Comparison of ENCODE assay signal across 9 cellular contexts in the genomic region with DNA sequence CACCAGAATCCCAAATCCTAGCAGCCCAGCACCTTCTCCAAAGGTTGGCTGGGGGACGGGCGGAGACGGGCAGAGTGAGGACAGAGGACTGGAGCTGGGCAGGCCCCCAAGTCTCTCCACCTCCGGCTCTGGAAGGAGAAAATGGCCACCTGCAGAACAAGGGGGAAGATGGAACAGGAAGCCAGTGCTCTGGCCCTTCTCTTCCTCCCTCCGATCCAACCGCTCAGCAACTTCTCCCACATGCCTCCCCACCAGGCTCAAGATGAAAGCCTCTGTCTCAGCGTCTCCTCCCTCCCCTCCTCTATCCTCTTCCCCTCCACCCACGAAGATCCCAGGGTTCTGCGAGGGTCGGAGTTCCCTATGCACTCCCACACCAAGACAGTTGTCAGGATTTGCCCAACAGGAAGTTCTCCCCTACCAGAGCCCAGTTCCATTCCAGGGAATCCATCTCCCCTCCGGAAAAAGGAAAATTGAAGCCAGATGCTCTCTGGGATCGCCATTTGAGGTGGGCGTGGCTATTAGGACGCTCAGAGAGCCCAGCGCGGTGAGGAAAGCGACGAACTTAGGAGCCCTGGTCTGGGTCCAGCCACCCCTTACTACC. TPM values are rescaled to one million over a fixed set of nuclear protein-coding genes. Genes with fewer than 3 reads are reported as not detected.
DNase-seq lines count a peak whose midpoint lies in the region; TF ChIP-seq lines count a peak whose summit lies in the region.
"Had no signal": no experiment of that assay in that cellular context is flagged by ENCODE, and none has a peak within 500 bp of the region (broad histone marks: within the 10 kb centered on the region; RNA-seq: fewer than 3 reads in every experiment).

No MANE protein-coding gene starts in this region.

- no peak overlapping the region for H3K4me3 Mint-ChIP-seq in CD4-positive, alpha-beta memory T cell

- no peaks in the 10 kb centered on the region for H3K36me3 ChIP-seq in HUES6 (ENCODE audit: control insufficient read depth, insufficient read depth, low read length)
- peaks cover 28% of the 10 kb centered on the region for H3K36me3 ChIP-seq in CD4-positive, alpha-beta memory T cell (ENCODE audit: insufficient read depth, low read length)

- H3K36me3 Mint-ChIP-seq in CD4-positive, alpha-beta memory T cell, result peaks cover 51 to 55% of the 10 kb centered on the region in 2 donors

- no peaks in the 10 kb centered on the region for H3K27me3 Mint-ChIP-seq in CD4-positive, alpha-beta memory T cell

- no peak overlapping the region for H3K27ac Mint-ChIP-seq in CD4-positive, alpha-beta memory T cell

- no peaks in the 10 kb centered on the region for H3K9me3 Mint-ChIP-seq in CD4-positive, alpha-beta memory T cell

- no peak for TF ChIP-seq CTCF in coronary artery (IDR thresholded peaks at IDR 0.05)

- H3K9ac ChIP-seq in HUES6 (ENCODE audit: low read length), result peak overlapping the region; percentile 97

- H3K27ac ChIP-seq in HUES6 (ENCODE audit: low read depth, low read length) (peak overlapping the region; percentile 97), coronary artery (no peak overlapping the region)
- H3K27ac ChIP-seq in CD4-positive, alpha-beta memory T cell (ENCODE audit: low read depth, low read length), result no peak overlapping the region

- intact Hi-C loops in CD4-positive, alpha-beta memory T cell (cut with micrococcal nuclease), result no loop called here

- H3K27me3 ChIP-seq in HUES6 (ENCODE audit: control insufficient read depth, insufficient read depth, low read length), result no peaks in the 10 kb centered on the region
- no peaks in the 10 kb centered on the region for H3K27me3 ChIP-seq in CD4-positive, alpha-beta memory T cell (ENCODE audit: insufficient read depth, low read length)

- H3K9me3 ChIP-seq in HUES6 (ENCODE audit: control insufficient read depth, insufficient read depth, low read depth, low read length), result no peaks in the 10 kb centered on the region
- H3K9me3 ChIP-seq in CD4-positive, alpha-beta memory T cell (ENCODE audit: control insufficient read depth in 1 of 2, low read length in 2 of 2), result no peaks in the 10 kb centered on the region

- DNase-seq in coronary artery (ENCODE audit: low spot score) (no peak), left kidney (ENCODE audit: low read depth, low spot score) (peak; percentile 93), stromal cell of bone marrow (ENCODE audit: low read depth) (peak; percentile 26), NCI-H2081 treated with DMSO at 0.1 percent for 48 hours (lab: John Stamatoyannopoulos, UW) (no peak), T-helper 2 cell (no peak), DMS79 treated with DMSO at 0.1 percent for 48 hours (lab: John Stamatoyannopoulos, UW) (no peak)
- no peak for DNase-seq in CD4-positive, alpha-beta memory T cell
- DNase-seq: stimulated activated CD4-positive, alpha-beta T cell treated with anti-CD3 and anti-CD28 coated beads, Interleukin-4, amount 100 ng/mL, for 4 hours had no signal

- POLR2A ChIA-PET in CD4-positive, alpha-beta memory T cell (lab: Charles Lee; ENCODE audit: partially characterized antibody), result no interaction called here

- peaks cover 41% of the 10 kb centered on the region for H3K4me1 ChIP-seq in HUES6 (ENCODE audit: control insufficient read depth, insufficient read depth, low read length)
- H3K4me1 ChIP-seq in CD4-positive, alpha-beta memory T cell (ENCODE audit: insufficient read depth, low read length), result no peaks in the 10 kb centered on the region

- H3K4me1 Mint-ChIP-seq in CD4-positive, alpha-beta memory T cell, result peaks cover 6 to 14% (median 8%) of the 10 kb centered on the region in 4 donors

- H3K4me3 ChIP-seq in HUES6 (ENCODE audit: low read depth, low read length), result peak overlapping the region; percentile 60
- peak overlapping the region; percentile 48 for H3K4me3 ChIP-seq in coronary artery
- no peak overlapping the region for H3K4me3 ChIP-seq in CD4-positive, alpha-beta memory T cell (ENCODE audit: low read length in 2 of 2)

- CTCF ChIA-PET in CD4-positive, alpha-beta memory T cell (lab: Charles Lee; ENCODE audit: partially characterized antibody), result no interaction called here

RNA-seq across cellular contexts. Expression of a gene that starts 20.0 kb away (rescaled TPM):
- 100 to 1,000 TPM; 133 to 147 TPM for total RNA-seq in CD4-positive, alpha-beta memory T cell
- polyA plus RNA-seq in CD4-positive, alpha-beta memory T cell, result 10 to 100 TPM; 67.3 to 77.1 TPM

RNA-seq across cellular contexts. Expression of a gene that starts 40.2 kb away (rescaled TPM):
- total RNA-seq in CD4-positive, alpha-beta memory T cell, result 10 to 100 TPM; 23.1 to 23.3 TPM
- polyA plus RNA-seq in CD4-positive, alpha-beta memory T cell, result 10 to 100 TPM; 51.6 to 86.7 TPM

Comparison
In these comparisons a context has a peak if more than half of its experiments do, and no peak if none do; other contexts are left out.
1. H3K4me3 ChIP-seq: peak in HUES6 (single experiment) and coronary artery (single experiment); none in CD4-positive, alpha-beta memory T cell (0 of 2).
2. DNase-seq: peak in left kidney (single experiment) and stromal cell of bone marrow (single experiment); none in coronary artery (single experiment), CD4-positive, alpha-beta memory T cell (0 of 5), NCI-H2081 treated with DMSO at 0.1 percent for 48 hours (single experiment), T-helper 2 cell (0 of 5) and DMS79 treated with DMSO at 0.1 percent for 48 hours (single experiment).